In the genomic region with DNA sequence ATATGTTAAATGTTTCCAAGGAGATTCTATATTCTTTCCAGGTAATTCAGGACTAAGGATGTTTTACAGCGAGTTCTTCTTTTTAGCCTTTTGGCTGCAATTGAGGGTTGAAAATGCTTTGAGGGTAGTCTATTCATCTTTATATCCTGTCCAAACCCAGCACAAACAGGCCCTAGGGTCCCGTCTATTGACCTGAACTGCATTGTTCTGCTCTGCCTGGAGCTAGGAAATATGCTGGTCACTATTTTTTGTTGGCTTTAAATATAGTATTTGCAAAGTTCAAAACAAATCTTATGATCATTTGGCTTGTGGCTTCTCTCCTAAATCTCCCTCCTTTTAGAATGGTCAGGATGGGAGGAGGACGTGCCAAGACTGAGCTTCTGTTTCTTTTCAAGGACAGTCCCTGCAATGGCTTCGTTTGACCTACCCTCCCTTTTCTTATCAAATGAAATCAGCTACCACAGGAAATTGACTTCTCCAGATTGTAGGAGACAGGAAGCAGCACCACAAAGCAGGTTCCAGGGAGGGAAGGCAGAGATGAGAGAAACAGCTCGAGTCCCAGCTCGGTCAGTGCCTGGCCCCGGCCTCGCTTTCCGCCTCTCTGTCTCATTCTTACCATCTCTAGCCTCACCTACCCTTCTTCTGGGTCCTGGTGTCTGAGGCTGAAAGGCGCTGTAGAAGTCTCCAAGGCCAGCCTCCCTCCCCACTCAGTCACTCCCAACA, we compare ENCODE assay signal across 9 cellular contexts. TPM values are rescaled to one million over a fixed set of nuclear protein-coding genes. Genes with fewer than 3 reads are reported as not detected.
A peak's percentile ranks its signal among the peaks of the same experiment; 100 is the strongest.
DNase-seq lines count a peak whose midpoint lies in the region; ATAC-seq, FAIRE-seq and TF ChIP-seq lines count a peak whose summit lies in the region.
"Had no signal": no experiment of that assay in that cellular context is flagged by ENCODE, and none has a peak within 500 bp of the region (broad histone marks: within the 10 kb centered on the region; RNA-seq: fewer than 3 reads in every experiment).

No MANE protein-coding gene starts in this region.

- H3K4me1 ChIP-seq in CD8-positive, alpha-beta T cell (ENCODE audit: insufficient read depth, low read length) = peaks cover 27% of the 10 kb centered on the region
- H3K4me1 ChIP-seq in naive thymus-derived CD4-positive, alpha-beta T cell (ENCODE audit: control insufficient read depth in 2 of 2, insufficient read depth in 2 of 2, low read length in 2 of 2) = peaks cover 23 to 26% of the 10 kb centered on the region in 2 donors

- H3K36me3 ChIP-seq in CD8-positive, alpha-beta T cell (ENCODE audit: insufficient read depth, low read length) = no peaks in the 10 kb centered on the region
- no peaks in the 10 kb centered on the region for H3K36me3 ChIP-seq in naive thymus-derived CD4-positive, alpha-beta T cell (ENCODE audit: control insufficient read depth in 2 of 3, insufficient read depth in 3 of 3, low read length in 3 of 3)
- H3K36me3 ChIP-seq: neutrophil had no signal

- intact Hi-C loops in CD8-positive, alpha-beta T cell (cut with DNase I, micrococcal nuclease) = no loop called here
- intact Hi-C loops in naive thymus-derived CD4-positive, alpha-beta T cell (cut with micrococcal nuclease) = no loop called here

- no peak for FAIRE-seq in RCC 7860 (lab: Jason Lieb, UNC)

- no peaks in the 10 kb centered on the region for H3K9me3 Mint-ChIP-seq in CD8-positive, alpha-beta T cell
- H3K9me3 Mint-ChIP-seq in chondrocyte (ENCODE audit: low read depth) = no peaks in the 10 kb centered on the region
- peaks cover 0 to 2% (median 0%) of the 10 kb centered on the region in 11 donors for H3K9me3 Mint-ChIP-seq in naive thymus-derived CD4-positive, alpha-beta T cell

- H3K27ac Mint-ChIP-seq in CD8-positive, alpha-beta T cell = peak overlapping the region; percentile 9
- peak overlapping the region; percentile 27 for H3K27ac Mint-ChIP-seq in chondrocyte (ENCODE audit: unreplicated experiment)
- peak overlapping the region; percentile 47 to 91 (median 82) for H3K27ac Mint-ChIP-seq in naive thymus-derived CD4-positive, alpha-beta T cell

- H3K27me3 ChIP-seq in CD8-positive, alpha-beta T cell (ENCODE audit: insufficient read depth, low read length) = no peaks in the 10 kb centered on the region
- no peaks in the 10 kb centered on the region for H3K27me3 ChIP-seq in naive thymus-derived CD4-positive, alpha-beta T cell (ENCODE audit: control insufficient read depth in 2 of 2, insufficient read depth in 2 of 2, low read length in 2 of 2)
- H3K27me3 ChIP-seq: neutrophil had no signal

- H3K27me3 Mint-ChIP-seq in CD8-positive, alpha-beta T cell (ENCODE audit: low read depth) = no peaks in the 10 kb centered on the region
- H3K27me3 Mint-ChIP-seq in chondrocyte (ENCODE audit: low read depth) = no peaks in the 10 kb centered on the region
- H3K27me3 Mint-ChIP-seq in naive thymus-derived CD4-positive, alpha-beta T cell = no peaks in the 10 kb centered on the region

- no peak for TF ChIP-seq CTCF in CD8-positive, alpha-beta T cell (IDR thresholded peaks at IDR 0.05)
- no peak for TF ChIP-seq CTCF in chondrocyte (IDR thresholded peaks at IDR 0.05)

- CTCF ChIA-PET in CD8-positive, alpha-beta T cell (lab: Charles Lee) = interaction anchor here (1.0 to 9.0 kb wide), 8 partner anchors 7 to 357 kb away, joined by 3 to 235 read pairs (median 4); a partner anchor contains a TSS
- CTCF ChIA-PET in naive thymus-derived CD4-positive, alpha-beta T cell (lab: Charles Lee) = interaction anchor here (0.6 to 8.3 kb wide), 7 partner anchors 14 to 74 kb away, joined by 3 to 166 read pairs (median 5); a partner anchor contains a TSS

- no peaks in the 10 kb centered on the region for H3K36me3 Mint-ChIP-seq in CD8-positive, alpha-beta T cell
- no peaks in the 10 kb centered on the region for H3K36me3 Mint-ChIP-seq in chondrocyte (ENCODE audit: low read depth)
- H3K36me3 Mint-ChIP-seq in naive thymus-derived CD4-positive, alpha-beta T cell = no peaks in the 10 kb centered on the region

- ATAC-seq in CD8-positive, alpha-beta T cell = no peak
- no peak for ATAC-seq in naive thymus-derived CD4-positive, alpha-beta T cell
- ATAC-seq in HG03135 (IDR thresholded peaks at IDR 0.05; ENCODE audit: unreplicated experiment) = no peak

- DNase-seq in CD8-positive, alpha-beta T cell = peak in 1 of 7 experiments; percentile 51
- peak; percentile 44 for DNase-seq in M059J (ENCODE audit: low read depth)
- no peak for DNase-seq in chondrocyte (ENCODE audit: low spot score)
- DNase-seq in naive thymus-derived CD4-positive, alpha-beta T cell = peak in 1 of 9 donors; percentile 20
- DNase-seq in RCC 7860 (ENCODE audit: low spot score) = no peak
- DNase-seq in CD1c-positive myeloid dendritic cell (ENCODE audit: extremely low spot score) = no peak
- DNase-seq in NCI-H2029 treated with DMSO at 0.1 percent for 48 hours (lab: John Stamatoyannopoulos, UW) = no peak

- H3K27ac ChIP-seq in CD8-positive, alpha-beta T cell (ENCODE audit: low read depth, low read length) = no peak overlapping the region
- H3K27ac ChIP-seq in naive thymus-derived CD4-positive, alpha-beta T cell (ENCODE audit: low read depth, low read length) = peak overlapping the region; percentile 47
- H3K27ac ChIP-seq: neutrophil had no signal

- peak overlapping the region; percentile 30 for H3K4me3 Mint-ChIP-seq in CD8-positive, alpha-beta T cell
- no peak overlapping the region for H3K4me3 Mint-ChIP-seq in chondrocyte (ENCODE audit: unreplicated experiment)
- H3K4me3 Mint-ChIP-seq in naive thymus-derived CD4-positive, alpha-beta T cell = peak overlapping the region; percentile 29 to 75 (median 64)

- H3K4me3 ChIP-seq in CD8-positive, alpha-beta T cell (ENCODE audit: low read depth, low read length) = no peak overlapping the region
- peak overlapping the region; percentile 3 for H3K4me3 ChIP-seq in naive thymus-derived CD4-positive, alpha-beta T cell (ENCODE audit: low read length)

- POLR2A ChIA-PET in CD8-positive, alpha-beta T cell (lab: Charles Lee) = interaction anchor here (0.6 to 2.6 kb wide), 4 partner anchors 17 to 84 kb away, joined by 3 to 10 read pairs (median 4); no protein-coding TSS in a partner anchor
- POLR2A ChIA-PET in naive thymus-derived CD4-positive, alpha-beta T cell (lab: Charles Lee) = interaction anchor here (0.6 to 3.8 kb wide), 8 partner anchors 13 to 101 kb away, joined by 3 to 46 read pairs (median 5); a partner anchor contains a TSS

- H3K9me3 ChIP-seq in CD8-positive, alpha-beta T cell (ENCODE audit: low read length) = no peaks in the 10 kb centered on the region
- no peaks in the 10 kb centered on the region for H3K9me3 ChIP-seq in naive thymus-derived CD4-positive, alpha-beta T cell (ENCODE audit: control insufficient read depth in 2 of 3, low read length in 3 of 3)
- H3K9me3 ChIP-seq: neutrophil had no signal

- H3K4me1 Mint-ChIP-seq in CD8-positive, alpha-beta T cell (ENCODE audit: low read depth) = peaks cover 33% of the 10 kb centered on the region
- H3K4me1 Mint-ChIP-seq in chondrocyte (ENCODE audit: low read depth) = peaks cover 5% of the 10 kb centered on the region
- peaks cover 28 to 50% (median 37%) of the 10 kb centered on the region in 7 donors for H3K4me1 Mint-ChIP-seq in naive thymus-derived CD4-positive, alpha-beta T cell

RNA-seq across cellular contexts. Expression of a gene that starts 27.6 kb away (rescaled TPM):
- total RNA-seq in CD8-positive, alpha-beta T cell = 1 to 10 TPM; 4.6 to 5.7 TPM
- total RNA-seq in M059J (2014; rRNA removed; shearing (Covaris generic)) = 0.42 and 1.1 TPM in 2 replicates
- total RNA-seq in chondrocyte = 0.38 to 0.50 TPM in 2 of 3 replicates, not detected in the other
- 10 to 100 TPM in 4 of 5 experiments, 1 to 10 TPM in 1; 9.8 to 53.3 (median 14.2) TPM for total RNA-seq in naive thymus-derived CD4-positive, alpha-beta T cell
- 1 to 10 TPM; 1.3 to 4.3 TPM for polyA plus RNA-seq in naive thymus-derived CD4-positive, alpha-beta T cell

RNA-seq across cellular contexts. Expression of a gene that starts 43.5 kb away (rescaled TPM):
- 1 to 10 TPM; 7.8 to 9.3 TPM for total RNA-seq in CD8-positive, alpha-beta T cell
- 18.9 and 26.6 TPM in 2 replicates for total RNA-seq in M059J (2014; rRNA removed; shearing (Covaris generic))
- 9.8 to 10.0 TPM (median 9.9 TPM) in 3 replicates for total RNA-seq in chondrocyte
- total RNA-seq in naive thymus-derived CD4-positive, alpha-beta T cell = 10 to 100 TPM in 1 of 5 experiments, 1 to 10 TPM in 4; 2.8 to 15.9 (median 7.1) TPM
- polyA plus RNA-seq in naive thymus-derived CD4-positive, alpha-beta T cell = 1 to 10 TPM; 1.2 to 2.0 TPM

RNA-seq across cellular contexts. Expression of a gene that starts 43.6 kb away (rescaled TPM):
- total RNA-seq in CD8-positive, alpha-beta T cell = 10 to 100 TPM; 15.7 to 17.5 TPM
- total RNA-seq in M059J (2014; rRNA removed; shearing (Covaris generic)) = 10.4 and 16.2 TPM in 2 replicates
- 12.2 to 13.8 TPM (median 12.8 TPM) in 3 replicates for total RNA-seq in chondrocyte
- 10 to 100 TPM; 13.6 to 31.5 (median 22.7) TPM for total RNA-seq in naive thymus-derived CD4-positive, alpha-beta T cell
- polyA plus RNA-seq in naive thymus-derived CD4-positive, alpha-beta T cell = 10 to 100 TPM; 11.9 to 25.1 TPM

Comparison
In these comparisons a context has a peak if more than half of its experiments do, and no peak if none do; other contexts are left out.
1. H3K27ac Mint-ChIP-seq: peak in every context shown above with its lines; median percentile 82 in naive thymus-derived CD4-positive, alpha-beta T cell; 27 in chondrocyte; 9 in CD8-positive, alpha-beta T cell.